Comparison of ENCODE assay signal across 8 cellular contexts in genomic region chr2:181457121-181457740, GRCh38. TPM values are rescaled to one million over a fixed set of nuclear protein-coding genes. Genes with fewer than 3 reads are reported as not detected.
A peak's percentile ranks its signal among the peaks of the same experiment; 100 is the strongest.
DNase-seq lines count a peak whose midpoint lies in the region; ATAC-seq, FAIRE-seq and TF ChIP-seq lines count a peak whose summit lies in the region.

TSS of gene ITGA4 (plus strand) at chr2:181457386. CDS start at chr2:181457655, 269 bp downstream.

- H3K9me3 Mint-ChIP-seq in dendritic cell treated with granulocyte-macrophage colony-stimulating factor and Interleukin-4, amounts not matched to agents 40 ng/mL and 50 ng/mL, for 4 days, result no peaks in the 10 kb centered on the region

- no peaks in the 10 kb centered on the region for H3K27me3 ChIP-seq in lung (ENCODE audit: control insufficient read depth, insufficient read depth)

- peak within 1 kb of the TSS; percentile 91 for H3K4me3 Mint-ChIP-seq in dendritic cell treated with granulocyte-macrophage colony-stimulating factor and Interleukin-4, amounts not matched to agents 40 ng/mL and 50 ng/mL, for 4 days

- peaks cover 6% of the 10 kb centered on the region for H3K36me3 Mint-ChIP-seq in dendritic cell treated with granulocyte-macrophage colony-stimulating factor and Interleukin-4, amounts not matched to agents 40 ng/mL and 50 ng/mL, for 4 days (ENCODE audit: low read depth)

- WGBS in lung, 2 donors, result 0 to 1% methylated on average over 60 to 67 of the region's 67 CpGs

- H3K27me3 Mint-ChIP-seq in dendritic cell treated with granulocyte-macrophage colony-stimulating factor and Interleukin-4, amounts not matched to agents 40 ng/mL and 50 ng/mL, for 4 days, result no peaks in the 10 kb centered on the region

- TF ChIP-seq CTCF in lung (IDR thresholded peaks at IDR 0.05; ENCODE audit: control extremely low read depth, extremely low read depth), result peak; percentile 53

- H3K4me1 Mint-ChIP-seq in dendritic cell treated with granulocyte-macrophage colony-stimulating factor and Interleukin-4, amounts not matched to agents 40 ng/mL and 50 ng/mL, for 4 days (ENCODE audit: low read depth), result peaks cover 52% of the 10 kb centered on the region

- peak; percentile 75 for ATAC-seq in HG02571 (IDR thresholded peaks at IDR 0.05; ENCODE audit: unreplicated experiment)
- peak; percentile 83 for ATAC-seq in lung (ENCODE audit: insufficient read depth, low FRiP score)

- H3K27ac Mint-ChIP-seq in dendritic cell treated with granulocyte-macrophage colony-stimulating factor and Interleukin-4, amounts not matched to agents 40 ng/mL and 50 ng/mL, for 4 days, result peak within 1 kb of the TSS; percentile 81

- TF ChIP-seq POLR2A in GM12891 (IDR thresholded peaks at IDR 0.05; ENCODE audit: low read depth, low read length), result no peak; the same call in 1 of the 2 replicates

- no peak for FAIRE-seq in GM12891 (lab: Jason Lieb, UNC)

- H3K4me3 ChIP-seq in lung, result peak within 1 kb of the TSS; percentile 51

- H3K4me1 ChIP-seq in lung (ENCODE audit: control insufficient read depth in 2 of 2, insufficient read depth in 2 of 2, low read length in 2 of 2), result peaks cover 0 to 10% of the 10 kb centered on the region in 2 donors

- peak; percentile 57 for DNase-seq in GM12891 (ENCODE audit: insufficient read length, low spot score)
- DNase-seq in NCI-H146 (lab: John Stamatoyannopoulos, UW), result peak; percentile 63
- DNase-seq in activated CD4-positive, alpha-beta T cell treated with anti-CD3 and anti-CD28 coated beads for 4 hours, result peak; percentile 83 to 85
- peak; percentile 61 for DNase-seq in lung (ENCODE audit: low spot score)
- DNase-seq in stimulated activated CD8-positive, alpha-beta memory T cell treated with anti-CD3 and anti-CD28 coated beads, Interleukin-12 subunit alpha, Interleukin-12 subunit beta, amount 100 ng/mL, for 24 hours (ENCODE audit: extremely low read depth), result peak; percentile 63
- DNase-seq in DMS114 treated with DMSO at 0.1 percent for 48 hours (lab: John Stamatoyannopoulos, UW; ENCODE audit: unreplicated experiment), result no peak

- no peaks in the 10 kb centered on the region for H3K9me3 ChIP-seq in lung (ENCODE audit: control insufficient read depth in 2 of 2, insufficient read depth in 1 of 2, low read length in 1 of 2)

- peak within 1 kb of the TSS in 1 of 2 donors; percentile 80 for H3K27ac ChIP-seq in lung (ENCODE audit: low read depth in 1 of 2, low read length in 1 of 2)

- H3K36me3 ChIP-seq in lung (ENCODE audit: control insufficient read depth in 2 of 2, insufficient read depth in 2 of 2, low read length in 2 of 2), result no peaks in the 10 kb centered on the region

- intact Hi-C loops in dendritic cell treated with granulocyte-macrophage colony-stimulating factor and Interleukin-4, amounts not matched to agents 40 ng/mL and 50 ng/mL, for 4 days (cut with micrococcal nuclease), result loop anchor here (5.0 to 10.0 kb wide), 4 partner anchors 62 to 280 kb away; no protein-coding TSS in a partner anchor

TF ChIP-seq in GM12891, 5 proteins besides CTCF, POLR2A, EP300 and RAD21:
- no peak for TF ChIP-seq TAF1 (IDR thresholded peaks at IDR 0.05; ENCODE audit: low read depth, low read length)
- no peak for TF ChIP-seq POU2F2 (IDR thresholded peaks at IDR 0.05; ENCODE audit: low read depth, low read length)
- peak; percentile 68 for TF ChIP-seq POLR2AphosphoS5 (IDR thresholded peaks at IDR 0.05; ENCODE audit: low read depth, low read length)
- TF ChIP-seq SPI1 (IDR thresholded peaks at IDR 0.05; ENCODE audit: low read depth, low read length), result peak; percentile 67
- peak; percentile 5 for TF ChIP-seq PAX5 (IDR thresholded peaks at IDR 0.05; ENCODE audit: insufficient read depth, low read length, severe bottlenecking)

RNA-seq across cellular contexts. Expression of gene ITGA4, which starts in this region (rescaled TPM):
- polyA plus RNA-seq in GM12891 (2012; ENCODE audit: low read depth, missing spikeins), result 40.0 TPM
- total RNA-seq in lung, result 10 to 100 TPM; 18.3 to 71.0 TPM
- 10 to 100 TPM in 1 of 2 donors, under 1 TPM in 1; 0.73 to 10.4 TPM for polyA plus RNA-seq in lung
